8 cellular contexts compared by ENCODE assay signal in the genomic region with DNA sequence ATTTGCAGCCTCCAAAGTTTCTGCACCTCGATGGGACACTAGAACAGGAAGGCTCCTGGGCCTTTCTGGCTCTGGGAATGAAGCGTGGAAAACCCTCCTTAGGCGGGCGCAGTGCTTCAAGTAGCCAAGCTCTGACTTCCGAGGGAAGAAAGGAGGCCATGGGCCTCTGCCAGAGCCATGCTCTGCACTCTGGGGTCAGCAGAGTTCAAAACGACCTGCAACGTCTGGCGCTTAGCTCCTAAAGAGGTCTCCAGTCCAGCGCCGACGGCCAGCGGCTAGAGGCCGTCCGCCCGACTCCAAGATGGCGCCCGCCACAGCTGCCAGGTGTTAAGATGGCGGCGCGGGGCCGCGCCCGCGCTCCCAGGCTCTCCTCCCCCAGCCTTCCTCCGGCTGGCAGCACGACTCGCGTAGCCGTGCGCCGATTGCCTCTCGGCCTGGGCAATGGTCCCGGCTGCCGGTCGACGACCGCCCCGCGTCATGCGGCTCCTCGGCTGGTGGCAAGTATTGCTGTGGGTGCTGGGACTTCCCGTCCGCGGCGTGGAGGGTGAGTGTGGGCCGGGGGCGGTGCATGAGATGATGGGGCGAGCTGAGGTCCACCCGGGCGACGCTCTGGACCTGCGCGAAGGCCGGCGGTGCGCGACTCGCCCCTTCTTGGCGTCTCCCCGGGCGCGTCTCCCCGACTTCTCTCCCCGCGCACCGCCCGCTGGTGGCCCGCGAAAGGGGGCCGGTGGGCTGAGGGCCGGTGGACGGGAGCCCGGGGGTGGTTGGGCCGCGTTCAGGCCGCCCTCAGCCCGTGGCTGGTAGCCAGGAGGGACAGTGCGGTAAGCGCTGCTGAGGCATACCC. TPM values are rescaled to one million over a fixed set of nuclear protein-coding genes. Genes with fewer than 3 reads are reported as not detected.
A peak's percentile ranks its signal among the peaks of the same experiment; 100 is the strongest.
DNase-seq lines count a peak whose midpoint lies in the region; ATAC-seq, FAIRE-seq and TF ChIP-seq lines count a peak whose summit lies in the region.

A gene with protein sequence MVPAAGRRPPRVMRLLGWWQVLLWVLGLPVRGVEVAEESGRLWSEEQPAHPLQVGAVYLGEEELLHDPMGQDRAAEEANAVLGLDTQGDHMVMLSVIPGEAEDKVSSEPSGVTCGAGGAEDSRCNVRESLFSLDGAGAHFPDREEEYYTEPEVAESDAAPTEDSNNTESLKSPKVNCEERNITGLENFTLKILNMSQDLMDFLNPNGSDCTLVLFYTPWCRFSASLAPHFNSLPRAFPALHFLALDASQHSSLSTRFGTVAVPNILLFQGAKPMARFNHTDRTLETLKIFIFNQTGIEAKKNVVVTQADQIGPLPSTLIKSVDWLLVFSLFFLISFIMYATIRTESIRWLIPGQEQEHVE (plus strand): TSS at position 385 of the 844 bp plus-strand sequence. CDS start 57 bp downstream, at position 442.

- H3K4me3 Mint-ChIP-seq in T-helper 17 cell, result peak within 1 kb of the TSS; percentile 95

- no peaks in the 10 kb centered on the region for H3K27me3 ChIP-seq in right atrium auricular region

- H3K36me3 ChIP-seq in right atrium auricular region, result no peaks in the 10 kb centered on the region

- FAIRE-seq in urothelium cell line (lab: Jason Lieb, UNC), result no peak

- ATAC-seq in HG02610 (IDR thresholded peaks at IDR 0.05; ENCODE audit: unreplicated experiment) (peak; percentile 83), T-helper 17 cell (peak; percentile 95)

- peaks cover 0 to 24% of the 10 kb centered on the region in 2 donors for H3K4me1 ChIP-seq in right atrium auricular region

- DNase-seq in GM12864 (ENCODE audit: low read depth), result peak; percentile 53
- DNase-seq in NCI-H1105 (lab: John Stamatoyannopoulos, UW), result peak; percentile 41
- DNase-seq in T-helper 17 cell, result peak; percentile 71 to 73 (median 71)
- peak in 55 of 56 donors; percentile 28 to 91 (median 79) for DNase-seq in amygdala (lab: John Stamatoyannopoulos, UW)
- DNase-seq in right atrium auricular region (ENCODE audit: low spot score), result peak; percentile 89
- peak; percentile 61 for DNase-seq in pulmonary artery endothelial cell (ENCODE audit: low read depth, low spot score)
- peak; percentile 85 for DNase-seq in urothelium cell line (ENCODE audit: low spot score)

- TF ChIP-seq CTCF in GM12864 (IDR thresholded peaks at IDR 0.05; ENCODE audit: low read depth, low read length, missing control alignments) (no peak), right atrium auricular region (IDR thresholded peaks at IDR 0.05) (no peak)

- no peaks in the 10 kb centered on the region for H3K27me3 Mint-ChIP-seq in T-helper 17 cell

- H3K4me3 ChIP-seq in GM12864 (ENCODE audit: low read depth, low read length) (peak within 1 kb of the TSS; percentile 87), right atrium auricular region (peak within 1 kb of the TSS; percentile 85 to 88)

- H3K4me1 Mint-ChIP-seq in T-helper 17 cell, result peaks cover 31% of the 10 kb centered on the region

- peak within 1 kb of the TSS; percentile 93 for H3K27ac Mint-ChIP-seq in T-helper 17 cell

- peak within 1 kb of the TSS; percentile 96 to 98 for H3K27ac ChIP-seq in right atrium auricular region

- no peaks in the 10 kb centered on the region for H3K9me3 ChIP-seq in T-helper 17 cell (ENCODE audit: control insufficient read depth, low read length, poor library complexity, severe bottlenecking)
- H3K9me3 ChIP-seq in right atrium auricular region, result no peaks in the 10 kb centered on the region

- H3K36me3 Mint-ChIP-seq in T-helper 17 cell (ENCODE audit: low read depth), result peaks cover 4% of the 10 kb centered on the region

RNA-seq across cellular contexts. Expression of the gene that starts here (rescaled TPM):
- total RNA-seq in T-helper 17 cell (10 to 100 TPM; 31.5 to 36.5 TPM), right atrium auricular region (10 to 100 TPM; 65.6 to 98.1 TPM), pulmonary artery endothelial cell (74.9 and 103 TPM in 2 replicates)

Comparison
In these comparisons a context has a peak if more than half of its experiments do, and no peak if none do; other contexts are left out.
1. Peak in every context shown above with its lines: DNase-seq, ATAC-seq, H3K4me3 ChIP-seq and H3K27ac ChIP-seq.